Comparison of ENCODE assay signal across 9 cellular contexts in genomic region chr17:68600881-68601564, GRCh38. TPM values are rescaled to one million over a fixed set of nuclear protein-coding genes. Genes with fewer than 3 reads are reported as not detected.
DNase-seq lines count a peak whose midpoint lies in the region; ATAC-seq and TF ChIP-seq lines count a peak whose summit lies in the region.
"Had no signal": no experiment of that assay in that cellular context is flagged by ENCODE, and none has a peak within 500 bp of the region (broad histone marks: within the 10 kb centered on the region; RNA-seq: fewer than 3 reads in every experiment).

TSS of gene FAM20A (minus strand) at chr17:68601367. CDS start at chr17:68600666, 701 bp downstream.

- DNase-seq in DMS 273 (lab: John Stamatoyannopoulos, UW; ENCODE audit: unreplicated experiment) (peak; percentile 77), DMS 273 treated with DMSO at 0.1 percent for 48 hours (lab: John Stamatoyannopoulos, UW) (no peak), germinal center (ENCODE audit: low spot score) (peak; percentile 6), osteoblast (ENCODE audit: insufficient read length, low spot score, missing footprints) (peak; percentile 75), DMS114 treated with DMSO at 0.1 percent for 48 hours (lab: John Stamatoyannopoulos, UW; ENCODE audit: unreplicated experiment) (no peak), NOMO-1 (lab: John Stamatoyannopoulos, UW; ENCODE audit: unreplicated experiment in 2 of 2) (no peak)
- no peak for DNase-seq in activated CD8-positive, alpha-beta memory T cell treated with anti-CD3 and anti-CD28 coated beads, Interleukin-2, amount 10 ng/mL, durations not matched to agents 7 days and 5 days

- H3K9me3 ChIP-seq in osteoblast (ENCODE audit: low read depth, low read length), result no peaks in the 10 kb centered on the region

- no peak within 1 kb of the TSS for H3K4me3 Mint-ChIP-seq in activated CD8-positive, alpha-beta memory T cell treated with anti-CD3 and anti-CD28 coated beads, Interleukin-2, amount 10 ng/mL, durations not matched to agents 7 days and 5 days

- H3K27me3 ChIP-seq in osteoblast (ENCODE audit: insufficient read depth, low read length), result no peaks in the 10 kb centered on the region

- peaks cover 10% of the 10 kb centered on the region for H3K4me1 Mint-ChIP-seq in activated CD8-positive, alpha-beta memory T cell treated with anti-CD3 and anti-CD28 coated beads, Interleukin-2, amount 10 ng/mL, durations not matched to agents 7 days and 5 days

- peak within 1 kb of the TSS; percentile 74 for H2AFZ ChIP-seq in osteoblast (ENCODE audit: low read length)

- peaks cover 5% of the 10 kb centered on the region for H3K36me3 ChIP-seq in osteoblast (ENCODE audit: insufficient read depth, low read length)

- peak within 1 kb of the TSS; percentile 79 for H3K4me3 ChIP-seq in osteoblast (ENCODE audit: insufficient read depth, low read length)

- peaks cover 31% of the 10 kb centered on the region for H3K4me1 ChIP-seq in osteoblast (ENCODE audit: insufficient read depth, low read length)

- peak; percentile 33 for ATAC-seq in activated CD8-positive, alpha-beta memory T cell treated with anti-CD3 and anti-CD28 coated beads, Interleukin-2, amount 10 ng/mL, durations not matched to agents 7 days and 5 days
- no peak for ATAC-seq in HG02588 (IDR thresholded peaks at IDR 0.05; ENCODE audit: unreplicated experiment)

- H3K79me2 ChIP-seq in osteoblast (ENCODE audit: insufficient read depth, low read length), result peaks cover 10% of the 10 kb centered on the region

- H3K27me3 Mint-ChIP-seq in activated CD8-positive, alpha-beta memory T cell treated with anti-CD3 and anti-CD28 coated beads, Interleukin-2, amount 10 ng/mL, durations not matched to agents 7 days and 5 days, result peaks cover 78% of the 10 kb centered on the region

- H3K4me2 ChIP-seq in osteoblast (ENCODE audit: insufficient read depth, low read length), result peak within 1 kb of the TSS; percentile 86

- no peaks in the 10 kb centered on the region for H3K36me3 Mint-ChIP-seq in activated CD8-positive, alpha-beta memory T cell treated with anti-CD3 and anti-CD28 coated beads, Interleukin-2, amount 10 ng/mL, durations not matched to agents 7 days and 5 days

- H3K9me3 Mint-ChIP-seq in activated CD8-positive, alpha-beta memory T cell treated with anti-CD3 and anti-CD28 coated beads, Interleukin-2, amount 10 ng/mL, durations not matched to agents 7 days and 5 days (ENCODE audit: low read depth), result no peaks in the 10 kb centered on the region

- H3K27ac ChIP-seq in osteoblast (ENCODE audit: low read depth, low read length), result peak within 1 kb of the TSS; percentile 18
- H3K27ac ChIP-seq: 22Rv1 had no signal

- no peak for TF ChIP-seq CTCF in osteoblast (IDR thresholded peaks at IDR 0.05; ENCODE audit: extremely low read depth, low read depth, low read length)

- CTCF ChIA-PET in activated CD8-positive, alpha-beta memory T cell treated with anti-CD3 and anti-CD28 coated beads, Interleukin-2, amount 10 ng/mL, durations not matched to agents 7 days and 5 days (lab: Charles Lee), result no interaction called here

- H4K20me1 ChIP-seq in osteoblast (ENCODE audit: insufficient read depth, low read length), result no peaks in the 10 kb centered on the region

- H3K27ac Mint-ChIP-seq in activated CD8-positive, alpha-beta memory T cell treated with anti-CD3 and anti-CD28 coated beads, Interleukin-2, amount 10 ng/mL, durations not matched to agents 7 days and 5 days, result no peak within 1 kb of the TSS

RNA-seq across cellular contexts. Expression of gene FAM20A, which starts in this region (rescaled TPM):
- not detected for total RNA-seq in activated CD8-positive, alpha-beta memory T cell treated with anti-CD3 and anti-CD28 coated beads, Interleukin-2, amount 10 ng/mL, durations not matched to agents 7 days and 5 days
- 63.3 and 72.2 TPM in 2 replicates for total RNA-seq in osteoblast

Comparison
In these comparisons a context has a peak if more than half of its experiments do, and no peak if none do; other contexts are left out.
1. RNA of gene FAM20A (total RNA-seq): 63.3 to 72.2 TPM in osteoblast; not detected in activated CD8-positive, alpha-beta memory T cell treated with anti-CD3 and anti-CD28 coated beads, Interleukin-2, amount 10 ng/mL, durations not matched to agents 7 days and 5 days; every median in the first group is over 10 times any median in the second.
2. DNase-seq: peak in DMS 273 (single experiment), germinal center (single experiment) and osteoblast (single experiment); none in DMS 273 treated with DMSO at 0.1 percent for 48 hours (single experiment), activated CD8-positive, alpha-beta memory T cell treated with anti-CD3 and anti-CD28 coated beads, Interleukin-2, amount 10 ng/mL, durations not matched to agents 7 days and 5 days (single experiment), DMS114 treated with DMSO at 0.1 percent for 48 hours (single experiment) and NOMO-1 (0 of 2).
3. Peak in ATAC-seq in activated CD8-positive, alpha-beta memory T cell treated with anti-CD3 and anti-CD28 coated beads, Interleukin-2, amount 10 ng/mL, durations not matched to agents 7 days and 5 days; RNA of the gene not detected or under 1 TPM.